11 cellular contexts compared by ENCODE assay signal in the genomic region with DNA sequence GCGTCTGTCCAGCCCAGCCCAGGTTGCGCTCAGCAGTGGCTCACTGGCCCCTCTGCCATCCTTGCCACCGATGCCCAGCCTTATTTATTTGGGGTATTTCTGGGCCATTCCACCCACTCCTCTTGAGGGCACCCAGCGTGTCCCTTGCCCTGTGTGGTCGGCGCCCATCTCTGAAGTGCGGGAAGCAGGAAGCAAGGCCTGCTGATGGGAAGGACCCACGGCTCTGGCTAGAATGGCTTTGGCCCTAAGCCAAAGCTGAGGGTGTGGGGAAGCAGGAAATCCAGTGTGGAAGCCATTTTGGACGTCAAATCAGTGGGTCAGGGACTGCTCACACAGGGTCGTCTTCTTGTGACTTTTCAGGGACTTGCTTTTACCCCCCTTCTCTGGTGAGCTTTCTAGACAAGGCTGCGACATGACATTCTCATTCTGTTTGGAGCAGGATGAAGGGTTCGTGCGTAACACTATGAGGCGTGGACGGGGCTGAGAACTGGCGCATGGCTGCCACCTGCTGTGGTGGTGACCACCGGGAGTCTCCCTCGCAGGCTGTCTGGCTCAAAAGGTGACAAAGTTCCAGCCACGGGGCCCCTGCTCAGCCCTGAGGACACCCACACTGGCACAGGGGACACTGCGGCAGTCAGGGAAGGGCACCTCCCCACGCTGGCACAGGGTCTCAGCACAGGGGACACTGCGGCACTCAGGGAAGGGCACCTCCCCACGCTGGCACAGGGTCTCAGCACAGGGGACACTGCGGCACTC. TPM values are rescaled to one million over a fixed set of nuclear protein-coding genes. Genes with fewer than 3 reads are reported as not detected.
DNase-seq lines count a peak whose midpoint lies in the region; ATAC-seq and TF ChIP-seq lines count a peak whose summit lies in the region.
"Had no signal": no experiment of that assay in that cellular context is flagged by ENCODE, and none has a peak within 500 bp of the region (broad histone marks: within the 10 kb centered on the region; RNA-seq: fewer than 3 reads in every experiment).

No MANE protein-coding gene starts in this region.

- ATAC-seq in activated T-cell treated with anti-CD3 and anti-CD28 coated beads, Interleukin-2, amount 50 U/mL, for 4 hours: no peak
- ATAC-seq in T-cell (replicated peaks in 1 of 4): peak in 3 of 4 experiments; percentile 7 to 15 (median 10)
- no peak for ATAC-seq in GM18858 (IDR thresholded peaks at IDR 0.05; ENCODE audit: unreplicated experiment)

- H3K36me3 ChIP-seq in stomach: no peaks in the 10 kb centered on the region
- H3K36me3 ChIP-seq: HAP-1 had no signal

- POLR2A ChIA-PET in T-cell (lab: Charles Lee): no interaction called here

- peak overlapping the region; percentile 55 for H3K27ac Mint-ChIP-seq in activated T-cell treated with anti-CD3 and anti-CD28 coated beads, Interleukin-2, amount 50 U/mL, for 24 hours
- no peak overlapping the region for H3K27ac Mint-ChIP-seq in T-cell

- H3K27ac ChIP-seq in stomach: peak overlapping the region; percentile 7 to 82 (median 59)

- peaks cover 46% of the 10 kb centered on the region for H3K27me3 Mint-ChIP-seq in activated T-cell treated with anti-CD3 and anti-CD28 coated beads, Interleukin-2, amount 50 U/mL, for 24 hours
- peaks cover 32% of the 10 kb centered on the region for H3K27me3 Mint-ChIP-seq in activated T-cell treated with anti-CD3 and anti-CD28 coated beads, Interleukin-2, amount 50 U/mL, for 4 hours (ENCODE audit: low read depth)
- peaks cover 14 to 42% of the 10 kb centered on the region in 2 donors for H3K27me3 Mint-ChIP-seq in T-cell

- TF ChIP-seq EP300 in stomach (IDR thresholded peaks at IDR 0.05): no peak

- DNase-seq in activated T-cell treated with anti-CD3 and anti-CD28 coated beads, Interleukin-2, amount 50 U/mL, for 24 hours: no peak
- no peak for DNase-seq in activated T-cell treated with anti-CD3 and anti-CD28 coated beads, Interleukin-2, amount 50 U/mL, for 4 hours
- DNase-seq in T-cell (no peak), kidney tubule cell (ENCODE audit: low spot score) (peak; percentile 31), stomach (no peak), Ammon's horn (ENCODE audit: low spot score) (no peak), amniotic stem cell (lab: John Stamatoyannopoulos, UW) (no peak)
- DNase-seq: NCI-H2171 treated with DMSO at 0.1 percent for 48 hours had no signal

- CTCF ChIA-PET in T-cell (lab: Charles Lee): interaction anchor here in 1 of 2 donors (0.6 kb wide), 1 partner anchor 148 kb away, joined by 5 read pairs; no protein-coding TSS in a partner anchor

- H3K4me1 Mint-ChIP-seq in activated T-cell treated with anti-CD3 and anti-CD28 coated beads, Interleukin-2, amount 50 U/mL, for 24 hours (ENCODE audit: low read depth): peaks cover 37% of the 10 kb centered on the region
- H3K4me1 Mint-ChIP-seq in activated T-cell treated with anti-CD3 and anti-CD28 coated beads, Interleukin-2, amount 50 U/mL, for 4 hours (ENCODE audit: low read depth): peaks cover 13% of the 10 kb centered on the region
- H3K4me1 Mint-ChIP-seq in T-cell: peaks cover 15 to 18% (median 17%) of the 10 kb centered on the region in 3 donors

- no peaks in the 10 kb centered on the region for H3K36me3 Mint-ChIP-seq in activated T-cell treated with anti-CD3 and anti-CD28 coated beads, Interleukin-2, amount 50 U/mL, for 24 hours (ENCODE audit: low read depth)
- no peaks in the 10 kb centered on the region for H3K36me3 Mint-ChIP-seq in activated T-cell treated with anti-CD3 and anti-CD28 coated beads, Interleukin-2, amount 50 U/mL, for 4 hours (ENCODE audit: insufficient read depth)
- H3K36me3 Mint-ChIP-seq in T-cell: no peaks in the 10 kb centered on the region

- H3K9me3 ChIP-seq in stomach: no peaks in the 10 kb centered on the region
- H3K9me3 ChIP-seq: HAP-1 had no signal

- 62 to 72% (median 68%) methylated on average over 20 to 24 of the region's 24 CpGs for WGBS in stomach, 5 donors

- H3K4me3 ChIP-seq in stomach: peak overlapping the region in 1 of 4 donors; percentile 3
- H3K4me3 ChIP-seq: HAP-1 had no signal

- peaks cover 0 to 47% (median 3%) of the 10 kb centered on the region in 3 donors for H3K27me3 ChIP-seq in stomach

- peaks cover 24 to 52% (median 46%) of the 10 kb centered on the region in 4 donors for H3K4me1 ChIP-seq in stomach

- no peak for TF ChIP-seq CTCF in stomach (IDR thresholded peaks at IDR 0.05)

- H3K9me3 Mint-ChIP-seq in activated T-cell treated with anti-CD3 and anti-CD28 coated beads, Interleukin-2, amount 50 U/mL, for 24 hours: no peaks in the 10 kb centered on the region
- no peaks in the 10 kb centered on the region for H3K9me3 Mint-ChIP-seq in activated T-cell treated with anti-CD3 and anti-CD28 coated beads, Interleukin-2, amount 50 U/mL, for 4 hours
- H3K9me3 Mint-ChIP-seq in T-cell: no peaks in the 10 kb centered on the region

- TF ChIP-seq POLR2A in stomach (IDR thresholded peaks at IDR 0.05): no peak

- no peak overlapping the region for H3K4me3 Mint-ChIP-seq in activated T-cell treated with anti-CD3 and anti-CD28 coated beads, Interleukin-2, amount 50 U/mL, for 24 hours
- no peak overlapping the region for H3K4me3 Mint-ChIP-seq in activated T-cell treated with anti-CD3 and anti-CD28 coated beads, Interleukin-2, amount 50 U/mL, for 4 hours
- peak overlapping the region in 1 of 3 donors; percentile 35 for H3K4me3 Mint-ChIP-seq in T-cell

- intact Hi-C loops in stomach (cut with DNase I; ENCODE audit: low total_unique reads): no loop called here

RNA-seq across cellular contexts. Expression of gene NKD2, which starts 50.7 kb away (rescaled TPM):
- under 1 TPM; 0.54 to 0.94 (median 0.58) TPM for total RNA-seq in activated T-cell treated with anti-CD3 and anti-CD28 coated beads, Interleukin-2, amount 50 U/mL, for 4 hours
- total RNA-seq in T-cell: under 1 TPM in 2 of 5 donors, not detected in 3; 0.18 to 0.23 TPM
- total RNA-seq in stomach: 10 to 100 TPM in 1 of 5 donors, 1 to 10 TPM in 2, not detected in 2; 1.8 to 13.6 (median 4.4) TPM
- 10 to 100 TPM in 2 of 3 donors, 1 to 10 TPM in 1; 5.3 to 12.8 (median 10.5) TPM for polyA plus RNA-seq in stomach
- polyA plus RNA-seq: BJ had no signal

Comparison
In these comparisons a context has a peak if more than half of its experiments do, and no peak if none do; other contexts are left out.
1. ATAC-seq: peak in T-cell (3 of 4); none in activated T-cell treated with anti-CD3 and anti-CD28 coated beads, Interleukin-2, amount 50 U/mL, for 4 hours (0 of 2) and GM18858 (single experiment).